8 cellular contexts compared by ENCODE assay signal in the genomic region with DNA sequence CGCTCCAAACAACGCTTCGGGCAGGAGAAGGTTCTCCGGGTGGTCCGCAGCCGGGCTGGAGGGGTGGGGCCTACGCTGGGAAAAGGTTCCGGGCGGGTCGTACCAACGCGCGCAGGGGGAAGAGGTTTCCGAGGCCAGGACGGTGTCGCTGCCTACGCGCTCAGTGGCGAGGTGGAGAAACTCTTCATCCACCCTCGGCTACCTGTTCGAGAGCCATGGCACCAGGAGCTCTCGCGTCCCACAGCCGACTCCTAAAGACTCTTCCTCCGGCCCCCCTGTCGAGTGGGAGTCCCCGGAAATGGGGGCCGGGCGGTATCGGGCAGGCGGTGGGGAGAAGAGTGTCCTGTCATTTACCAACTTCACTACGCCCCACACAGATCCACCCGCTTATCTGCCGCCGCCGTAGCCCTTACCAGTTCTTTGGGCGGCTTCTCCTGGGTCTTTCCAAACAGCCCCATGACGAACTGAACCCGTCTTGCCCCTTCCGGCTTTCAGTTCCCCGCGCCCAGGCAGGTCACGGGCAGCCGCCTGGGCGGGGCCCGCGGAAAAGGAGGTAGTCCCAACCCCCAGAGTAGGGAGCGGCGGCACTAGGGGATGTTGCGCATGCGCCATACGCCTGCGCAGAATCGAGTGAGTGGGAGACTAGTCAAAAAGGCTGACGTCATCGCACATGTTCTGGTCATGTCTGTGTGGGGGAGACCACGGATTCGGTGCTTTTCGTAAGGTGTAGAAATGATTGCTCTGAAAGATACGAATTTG. TPM values are rescaled to one million over a fixed set of nuclear protein-coding genes. Genes with fewer than 3 reads are reported as not detected.
DNase-seq lines count a peak whose midpoint lies in the region; ATAC-seq and TF ChIP-seq lines count a peak whose summit lies in the region.

A gene (minus strand): TSS at position 553 of the 759 bp plus-strand sequence. CDS start 95 bp downstream, at position 458.

- TF ChIP-seq CTCF in BE2C (IDR thresholded peaks at IDR 0.05; ENCODE audit: low read depth, low read length) (no peak), colonic mucosa (IDR thresholded peaks at IDR 0.05) (no peak)

- H3K36me3 ChIP-seq in BE2C (no peaks in the 10 kb centered on the region), colonic mucosa (no peaks in the 10 kb centered on the region)

- H3K9ac ChIP-seq in colonic mucosa (ENCODE audit: low read depth in 2 of 2, low read length in 2 of 2) = peak within 1 kb of the TSS; percentile 89 to 98

- intact Hi-C loops in colonic mucosa (cut with DNase I) = no loop called here

- H3K9me3 ChIP-seq in BE2C = no peaks in the 10 kb centered on the region
- H3K9me3 ChIP-seq in colonic mucosa = no peaks in the 10 kb centered on the region

- H3K27ac ChIP-seq in colonic mucosa (peak within 1 kb of the TSS; percentile 99), layer of hippocampus (ENCODE audit: low read depth, low read length) (peak within 1 kb of the TSS; percentile 99)

- peak; percentile 86 for ATAC-seq in HG03460 (IDR thresholded peaks at IDR 0.05; ENCODE audit: unreplicated experiment)

- H3K27me3 ChIP-seq in BE2C = no peaks in the 10 kb centered on the region
- H3K27me3 ChIP-seq in colonic mucosa = no peaks in the 10 kb centered on the region
- no peaks in the 10 kb centered on the region for H3K27me3 ChIP-seq in layer of hippocampus (ENCODE audit: control insufficient read depth, insufficient read depth, low read length)

- H3K4me1 ChIP-seq in BE2C (no peaks in the 10 kb centered on the region), colonic mucosa (peaks cover 5% of the 10 kb centered on the region)

- DNase-seq in BE2C = peak; percentile 90
- DNase-seq in GM19240 (ENCODE audit: insufficient read length, low spot score) = peak; percentile 92
- peak; percentile 94 to 98 for DNase-seq in NCI-H526 (lab: John Stamatoyannopoulos, UW)
- DNase-seq in activated CD4-positive, alpha-beta T cell treated with anti-CD3 and anti-CD28 coated beads for 48 hours = peak; percentile 98
- peak; percentile 97 for DNase-seq in colonic mucosa
- DNase-seq in stimulated activated CD4-positive, alpha-beta T cell treated with anti-CD3 and anti-CD28 coated beads, Interleukin-1b, Interleukin-23, amount 100 ng/mL, for 4 hours (ENCODE audit: low read depth in 2 of 2) = peak; percentile 93 to 96

- H3K4me3 ChIP-seq in BE2C (ENCODE audit: low read depth, low read length) (peak within 1 kb of the TSS; percentile 82), colonic mucosa (peak within 1 kb of the TSS; percentile 75)

RNA-seq across cellular contexts. Expression of the gene that starts here (rescaled TPM):
- 6.0 TPM for polyA plus RNA-seq in BE2C (2012; ENCODE audit: insufficient read depth, insufficient read length, low read depth)
- total RNA-seq in colonic mucosa = 100 to 1,000 TPM; 115 to 186 TPM

Comparison
In these comparisons a context has a peak if more than half of its experiments do, and no peak if none do; other contexts are left out.
1. Peak in every context shown above with its lines: DNase-seq, ATAC-seq, H3K4me3 ChIP-seq and H3K27ac ChIP-seq.